In genomic region chr2:218883491-218884490, GRCh38 we compare ENCODE assay signal across 8 cellular contexts. TPM values are rescaled to one million over a fixed set of nuclear protein-coding genes. Genes with fewer than 3 reads are reported as not detected.
DNase-seq lines count a peak whose midpoint lies in the region; ATAC-seq and TF ChIP-seq lines count a peak whose summit lies in the region.

No MANE protein-coding gene starts in this region.

- TF ChIP-seq RAD21 in IMR-90 (IDR thresholded peaks at IDR 0.05; ENCODE audit: low read length): no peak

- no peak overlapping the region for H4K91ac ChIP-seq in IMR-90 (ENCODE audit: insufficient read depth, low read depth, low read length)

- no peak overlapping the region for H2AK5ac ChIP-seq in IMR-90 (ENCODE audit: low read depth, low read length)

- peaks cover 4% of the 10 kb centered on the region for H4K20me1 ChIP-seq in IMR-90 (ENCODE audit: insufficient read depth, low read length)

- no peak for TF ChIP-seq POLR2A in IMR-90 (IDR thresholded peaks at IDR 0.05; ENCODE audit: low read depth, low read length)

- 6% methylated on average over 8 of the region's 89 CpGs; no CpG with 5 or more reads in 1 of the 2 experiments for WGBS in IMR-90 (ENCODE audit: extremely low coverage in 2 of 2, insufficient read length in 1 of 2), 2 experiments

- H3K27ac Mint-ChIP-seq in CD8-positive, alpha-beta memory T cell: peak overlapping the region in 7 of 8 donors; percentile 48 to 96 (median 81)
- H3K27ac Mint-ChIP-seq in dendritic cell treated with granulocyte-macrophage colony-stimulating factor and Interleukin-4, amounts not matched to agents 40 ng/mL and 50 ng/mL, for 4 days: no peak overlapping the region
- H3K27ac Mint-ChIP-seq in naive B cell: peak overlapping the region; percentile 93 to 99 (median 98)

- peak; percentile 68 for ATAC-seq in IMR-90 (ENCODE audit: low read depth)
- ATAC-seq in naive B cell (ENCODE audit: low read depth in 2 of 2): peak; percentile 13 to 20
- no peak for ATAC-seq in HG03521 (IDR thresholded peaks at IDR 0.05; ENCODE audit: unreplicated experiment)
- ATAC-seq in GM21360 (IDR thresholded peaks at IDR 0.05; ENCODE audit: unreplicated experiment): no peak

- BruUV-seq in IMR-90 (replicated peaks; lab: Mats Ljungman, UMichigan): no TSS peak

- no peaks in the 10 kb centered on the region for H3K79me1 ChIP-seq in IMR-90 (ENCODE audit: low read depth in 1 of 2, low read length in 2 of 2)

- no peaks in the 10 kb centered on the region; the same call in 1 of the 2 replicates for H3K9me1 ChIP-seq in IMR-90 (ENCODE audit: insufficient read depth, low read length)

- CTCF ChIA-PET in CD8-positive, alpha-beta memory T cell (lab: Charles Lee): interaction anchor here (23.1 kb wide), 1 partner anchor 13 kb away, joined by 1010 read pairs; no protein-coding TSS in a partner anchor
- CTCF ChIA-PET in IMR-90 (lab: Yijun Ruan, JAX): interaction anchor here (1.5 kb wide), 1 partner anchor 14 kb away, joined by 4 read pairs; no protein-coding TSS in a partner anchor

- dilution Hi-C loops in IMR-90 (cut with HindIII; ENCODE audit: low sequenced_read_pairs, unreplicated experiment): no loop called here

- peak overlapping the region; percentile 32 for H2AFZ ChIP-seq in IMR-90 (replicated peaks; ENCODE audit: low read length, poor library complexity)

- no peak overlapping the region for H3K18ac ChIP-seq in IMR-90 (ENCODE audit: low read depth, low read length)

- peaks cover 36 to 64% (median 44%) of the 10 kb centered on the region in 3 donors for H3K4me1 Mint-ChIP-seq in CD8-positive, alpha-beta memory T cell
- peaks cover 24% of the 10 kb centered on the region for H3K4me1 Mint-ChIP-seq in dendritic cell treated with granulocyte-macrophage colony-stimulating factor and Interleukin-4, amounts not matched to agents 40 ng/mL and 50 ng/mL, for 4 days (ENCODE audit: low read depth)
- H3K4me1 Mint-ChIP-seq in naive B cell: peaks cover 61 to 85% (median 76%) of the 10 kb centered on the region in 3 donors

- H2AK9ac ChIP-seq in IMR-90 (replicated peaks; ENCODE audit: low read depth, low read length, poor library complexity): no peak overlapping the region

- H3K4me3 ChIP-seq in CD8-positive, alpha-beta memory T cell (ENCODE audit: low read length): no peak overlapping the region
- no peak overlapping the region for H3K4me3 ChIP-seq in IMR-90 (ENCODE audit: insufficient read depth, low read depth, low read length)

- no peak overlapping the region for H3K56ac ChIP-seq in IMR-90 (ENCODE audit: extremely low read depth, insufficient read depth, low read length)

- no peak overlapping the region for H2BK5ac ChIP-seq in IMR-90 (ENCODE audit: low read depth, low read length, poor library complexity, severe bottlenecking)

- no peaks in the 10 kb centered on the region for H3K9me3 ChIP-seq in CD8-positive, alpha-beta memory T cell (ENCODE audit: low read length)
- peaks cover 1% of the 10 kb centered on the region for H3K9me3 ChIP-seq in IMR-90 (ENCODE audit: control insufficient read depth, insufficient read depth, low read length)

- H3K9me3 Mint-ChIP-seq in CD8-positive, alpha-beta memory T cell: no peaks in the 10 kb centered on the region
- no peaks in the 10 kb centered on the region for H3K9me3 Mint-ChIP-seq in dendritic cell treated with granulocyte-macrophage colony-stimulating factor and Interleukin-4, amounts not matched to agents 40 ng/mL and 50 ng/mL, for 4 days
- no peaks in the 10 kb centered on the region for H3K9me3 Mint-ChIP-seq in naive B cell

- no peak overlapping the region for H3K23ac ChIP-seq in IMR-90 (ENCODE audit: low read depth, low read length)

- no peak overlapping the region for H2BK15ac ChIP-seq in IMR-90 (ENCODE audit: low read depth, low read length)

- H3K4me3 Mint-ChIP-seq in CD8-positive, alpha-beta memory T cell: peak overlapping the region; percentile 28 to 76 (median 67)
- H3K4me3 Mint-ChIP-seq in dendritic cell treated with granulocyte-macrophage colony-stimulating factor and Interleukin-4, amounts not matched to agents 40 ng/mL and 50 ng/mL, for 4 days: peak overlapping the region; percentile 0
- peak overlapping the region; percentile 75 to 90 (median 82) for H3K4me3 Mint-ChIP-seq in naive B cell

- intact Hi-C loops in IMR-90 (cut with micrococcal nuclease): no loop called here
- intact Hi-C loops in dendritic cell treated with granulocyte-macrophage colony-stimulating factor and Interleukin-4, amounts not matched to agents 40 ng/mL and 50 ng/mL, for 4 days (cut with micrococcal nuclease): no loop called here

- no peak overlapping the region for H3K9ac ChIP-seq in IMR-90 (ENCODE audit: low read depth, low read length)

- H3K4me1 ChIP-seq in CD8-positive, alpha-beta memory T cell (ENCODE audit: insufficient read depth, low read length): peaks cover 35% of the 10 kb centered on the region
- no peaks in the 10 kb centered on the region for H3K4me1 ChIP-seq in IMR-90 (ENCODE audit: control insufficient read depth, insufficient read depth, low read length)

- no peaks in the 10 kb centered on the region for H3K36me3 ChIP-seq in CD8-positive, alpha-beta memory T cell (ENCODE audit: insufficient read depth, low read length)
- H3K36me3 ChIP-seq in IMR-90 (ENCODE audit: control insufficient read depth, insufficient read depth, low read length): no peaks in the 10 kb centered on the region

- in situ Hi-C loops in IMR-90 (cut with MboI; ENCODE audit: low sequenced_read_pairs): no loop called here

- H3K27me3 ChIP-seq in CD8-positive, alpha-beta memory T cell (ENCODE audit: insufficient read depth, low read length, poor library complexity, severe bottlenecking): no peaks in the 10 kb centered on the region
- H3K27me3 ChIP-seq in IMR-90 (ENCODE audit: control insufficient read depth, insufficient read depth, low read length): peaks cover 88% of the 10 kb centered on the region

- no peak overlapping the region for H4K8ac ChIP-seq in IMR-90 (ENCODE audit: low read depth in 2 of 2, low read length in 2 of 2)

- H3K27ac ChIP-seq in CD8-positive, alpha-beta memory T cell (ENCODE audit: low read depth, low read length): no peak overlapping the region
- H3K27ac ChIP-seq in IMR-90 (ENCODE audit: insufficient read depth, low read length): no peak overlapping the region

- H4K5ac ChIP-seq in IMR-90 (ENCODE audit: low read depth, low read length): no peak overlapping the region

- H2BK120ac ChIP-seq in IMR-90 (ENCODE audit: low read depth, low read length): no peak overlapping the region

- H3K14ac ChIP-seq in IMR-90 (replicated peaks; ENCODE audit: low read depth, low read length): no peak overlapping the region

- no peaks in the 10 kb centered on the region for H3K36me3 Mint-ChIP-seq in CD8-positive, alpha-beta memory T cell
- H3K36me3 Mint-ChIP-seq in dendritic cell treated with granulocyte-macrophage colony-stimulating factor and Interleukin-4, amounts not matched to agents 40 ng/mL and 50 ng/mL, for 4 days (ENCODE audit: low read depth): no peaks in the 10 kb centered on the region
- H3K36me3 Mint-ChIP-seq in naive B cell: no peaks in the 10 kb centered on the region

- H2BK20ac ChIP-seq in IMR-90 (ENCODE audit: low read depth, low read length): no peak overlapping the region

- no peak overlapping the region for H3K4ac ChIP-seq in IMR-90 (ENCODE audit: low read depth, low read length)

- H3K27me3 Mint-ChIP-seq in CD8-positive, alpha-beta memory T cell: peaks cover 0 to 15% of the 10 kb centered on the region in 2 donors
- H3K27me3 Mint-ChIP-seq in dendritic cell treated with granulocyte-macrophage colony-stimulating factor and Interleukin-4, amounts not matched to agents 40 ng/mL and 50 ng/mL, for 4 days: peaks cover 88% of the 10 kb centered on the region
- no peaks in the 10 kb centered on the region for H3K27me3 Mint-ChIP-seq in naive B cell

- no peak for TF ChIP-seq CTCF in IMR-90 (conservative IDR thresholded peaks at IDR 0.05; ENCODE audit: low read depth, low read length)

- DNase-seq in CD8-positive, alpha-beta memory T cell: peak in 1 of 5 donors; percentile 62
- no peak for DNase-seq in IMR-90
- DNase-seq in naive B cell: peak; percentile 65
- no peak for DNase-seq in NCI-H146 (lab: John Stamatoyannopoulos, UW)
- DNase-seq in SW 1271 (lab: John Stamatoyannopoulos, UW): no peak

- H3K4me2 ChIP-seq in IMR-90 (ENCODE audit: low read depth, low read length): no peak overlapping the region

- POLR2A ChIA-PET in CD8-positive, alpha-beta memory T cell (lab: Charles Lee): interaction anchor here (7.7 kb wide), 1 partner anchor 11 kb away, joined by 130 read pairs; no protein-coding TSS in a partner anchor
- POLR2A ChIA-PET in IMR-90 (lab: Charles Lee; ENCODE audit: unreplicated experiment): no interaction called here

TF ChIP-seq in IMR-90, 13 proteins besides CTCF, POLR2A, EP300 and RAD21 (continues in another document):
- TF ChIP-seq MXI1 (IDR thresholded peaks at IDR 0.05; ENCODE audit: borderline replicate concordance, low read depth, low read length): no peak

RNA-seq across cellular contexts. Expression of gene WNT10A, which starts 3.1 kb away (rescaled TPM):
- total RNA-seq in CD8-positive, alpha-beta memory T cell: 1 to 10 TPM; 1.0 to 1.5 TPM
- 1.1 TPM for polyA plus RNA-seq in CD8-positive, alpha-beta memory T cell
- total RNA-seq in IMR-90 (2012; rRNA removed): not detected in 2 replicates
- not detected in 2 replicates for polyA plus RNA-seq in IMR-90 (2012; rRNA removed)
- polyA plus RNA-seq in IMR-90 (2012; cell fraction: cytosol; rRNA removed): not detected in 2 replicates
- polyA plus RNA-seq in IMR-90 (2012; cell fraction: nucleus; rRNA removed; ENCODE audit: low replicate concordance): not detected in 2 replicates
- 10 to 100 TPM in 3 of 6 donors, 1 to 10 TPM in 3; 6.4 to 23.9 (median 10.7) TPM for polyA plus RNA-seq in naive B cell (ENCODE audit: low read depth in 6 of 6)

RNA-seq across cellular contexts. Expression of gene WNT6, which starts 24.2 kb away (rescaled TPM):
- total RNA-seq in CD8-positive, alpha-beta memory T cell: under 1 TPM; 0.27 to 0.42 TPM
- polyA plus RNA-seq in CD8-positive, alpha-beta memory T cell: 0.39 TPM
- not detected in 2 replicates for total RNA-seq in IMR-90 (2012; rRNA removed)
- not detected in 2 replicates for polyA plus RNA-seq in IMR-90 (2012; rRNA removed)
- not detected in 2 replicates for polyA plus RNA-seq in IMR-90 (2012; cell fraction: cytosol; rRNA removed)
- polyA plus RNA-seq in IMR-90 (2012; cell fraction: nucleus; rRNA removed; ENCODE audit: low replicate concordance): not detected in 2 replicates
- under 1 TPM in 4 of 6 donors, not detected in 2; 0.44 to 0.79 (median 0.57) TPM for polyA plus RNA-seq in naive B cell (ENCODE audit: low read depth in 6 of 6)

RNA-seq across cellular contexts. Expression of gene PRKAG3, which starts 52.2 kb away (rescaled TPM):
- total RNA-seq in CD8-positive, alpha-beta memory T cell: not detected
- not detected for polyA plus RNA-seq in CD8-positive, alpha-beta memory T cell
- total RNA-seq in IMR-90 (2012; rRNA removed): not detected in 2 replicates
- polyA plus RNA-seq in IMR-90 (2012; rRNA removed) (not detected in 2 replicates), naive B cell (ENCODE audit: low read depth in 6 of 6) (not detected)
- not detected in 2 replicates for polyA plus RNA-seq in IMR-90 (2012; cell fraction: cytosol; rRNA removed)
- polyA plus RNA-seq in IMR-90 (2012; cell fraction: nucleus; rRNA removed; ENCODE audit: low replicate concordance): not detected in 2 replicates

Comparison
In these comparisons a context has a peak if more than half of its experiments do, and no peak if none do; other contexts are left out.
1. H3K4me3 Mint-ChIP-seq: peak in every context shown above with its lines; median percentile 82 in naive B cell; 67 in CD8-positive, alpha-beta memory T cell; 0 in dendritic cell treated with granulocyte-macrophage colony-stimulating factor and Interleukin-4, amounts not matched to agents 40 ng/mL and 50 ng/mL, for 4 days.
2. ATAC-seq: peak in IMR-90 (single experiment) and naive B cell (2 of 2); none in HG03521 (single experiment) and GM21360 (single experiment).